17 cellular contexts compared by ENCODE assay signal in genomic region chr11:92702037-92702436, GRCh38.
DNase-seq lines count a peak whose midpoint lies in the region; ATAC-seq, FAIRE-seq and TF ChIP-seq lines count a peak whose summit lies in the region.
"Had no signal": no experiment of that assay in that cellular context is flagged by ENCODE, and none has a peak within 500 bp of the region (broad histone marks: within the 10 kb centered on the region; RNA-seq: fewer than 3 reads in every experiment).

No MANE protein-coding gene starts in this region.

- no peak overlapping the region for H3K27ac Mint-ChIP-seq in activated CD8-positive, alpha-beta T cell treated with anti-CD3 and anti-CD28 coated beads, Interleukin-2, amount 10 ng/mL, durations not matched to agents 7 days and 5 days
- H3K27ac Mint-ChIP-seq: CD4-positive, alpha-beta memory T cell; H9 had no signal

- no peak for FAIRE-seq in urothelium cell line (lab: Jason Lieb, UNC)
- FAIRE-seq: GM19239, K562 had no signal

- H3K9me3 Mint-ChIP-seq in activated CD8-positive, alpha-beta T cell treated with anti-CD3 and anti-CD28 coated beads, Interleukin-2, amount 10 ng/mL, durations not matched to agents 7 days and 5 days (ENCODE audit: insufficient read depth) = peaks cover 11% of the 10 kb centered on the region

- H3K36me3 Mint-ChIP-seq in activated CD8-positive, alpha-beta T cell treated with anti-CD3 and anti-CD28 coated beads, Interleukin-2, amount 10 ng/mL, durations not matched to agents 7 days and 5 days (ENCODE audit: low read depth) = no peaks in the 10 kb centered on the region
- H3K36me3 Mint-ChIP-seq: CD4-positive, alpha-beta memory T cell had no signal

- CTCF ChIA-PET in activated CD8-positive, alpha-beta T cell treated with anti-CD3 and anti-CD28 coated beads, Interleukin-2, amount 10 ng/mL, durations not matched to agents 7 days and 5 days (lab: Charles Lee) = no interaction called here
- CTCF ChIA-PET in HEK293T (lab: Yijun Ruan, JAX) = interaction anchor here (0.5 kb wide), 1 partner anchor 16 kb away, joined by 3 read pairs; no protein-coding TSS in a partner anchor

- peak; percentile 72 for DNase-seq in DMS53 (lab: John Stamatoyannopoulos, UW)
- peak; percentile 47 for DNase-seq in HT1080 (ENCODE audit: low read depth)
- peak; percentile 38 for DNase-seq in astrocyte of the hippocampus (ENCODE audit: low read depth, low spot score)
- DNase-seq in foreskin melanocyte = peak; percentile 37
- DNase-seq in activated CD8-positive, alpha-beta T cell treated with anti-CD3 and anti-CD28 coated beads, Interleukin-2, amount 10 ng/mL, durations not matched to agents 7 days and 5 days = no peak
- DNase-seq in HEK293T (ENCODE audit: extremely low spot score) = no peak
- no peak for DNase-seq in activated naive CD4-positive, alpha-beta T cell treated with Interleukin-2 at 50 U/mL for 16 hours
- DNase-seq in urothelium cell line (ENCODE audit: low spot score) = no peak
- DNase-seq: Calu3; CD4-positive, alpha-beta memory T cell; DND-41; H9; NCI-H1417 treated with DMSO at 0.1 percent for 48 hours; NCI-H2171 treated with DMSO at 0.1 percent for 48 hours had no signal

- no peak for ATAC-seq in activated CD8-positive, alpha-beta T cell treated with anti-CD3 and anti-CD28 coated beads, Interleukin-2, amount 10 ng/mL, durations not matched to agents 7 days and 5 days
- ATAC-seq: K562, Right ventricle myocardium inferior had no signal

- no peaks in the 10 kb centered on the region for H3K4me1 Mint-ChIP-seq in activated CD8-positive, alpha-beta T cell treated with anti-CD3 and anti-CD28 coated beads, Interleukin-2, amount 10 ng/mL, durations not matched to agents 7 days and 5 days (ENCODE audit: low read depth)
- H3K4me1 Mint-ChIP-seq: CD4-positive, alpha-beta memory T cell; H9 had no signal

- POLR2A ChIA-PET in activated CD8-positive, alpha-beta T cell treated with anti-CD3 and anti-CD28 coated beads, Interleukin-2, amount 10 ng/mL, durations not matched to agents 7 days and 5 days (lab: Charles Lee) = no interaction called here
- POLR2A ChIA-PET in HEK293T (lab: Yijun Ruan, JAX) = no interaction called here

- no peaks in the 10 kb centered on the region for H3K27me3 Mint-ChIP-seq in activated CD8-positive, alpha-beta T cell treated with anti-CD3 and anti-CD28 coated beads, Interleukin-2, amount 10 ng/mL, durations not matched to agents 7 days and 5 days (ENCODE audit: low read depth)

- H3K4me3 Mint-ChIP-seq in activated CD8-positive, alpha-beta T cell treated with anti-CD3 and anti-CD28 coated beads, Interleukin-2, amount 10 ng/mL, durations not matched to agents 7 days and 5 days = no peak overlapping the region
- H3K4me3 Mint-ChIP-seq: CD4-positive, alpha-beta memory T cell; H9 had no signal

TF ChIP-seq in HEK293T, 16 proteins besides CTCF, POLR2A, EP300 and RAD21:
- no peak for TF ChIP-seq SP1 (IDR thresholded peaks at IDR 0.05)
- TF ChIP-seq ELF4 (IDR thresholded peaks at IDR 0.05) = no peak
- TF ChIP-seq ZNF384 (IDR thresholded peaks at IDR 0.05) = no peak
- no peak for TF ChIP-seq FOXK2 (IDR thresholded peaks at IDR 0.05)
- no peak for TF ChIP-seq ARNT (IDR thresholded peaks at IDR 0.05)
- no peak for TF ChIP-seq BHLHE40 (IDR thresholded peaks at IDR 0.05; ENCODE audit: borderline replicate concordance)
- no peak for TF ChIP-seq SUZ12 (IDR thresholded peaks at IDR 0.05)

Comparison
In these comparisons a context has a peak if more than half of its experiments do, and no peak if none do; other contexts are left out.
1. DNase-seq: peak in DMS53 (single experiment), HT1080 (single experiment), astrocyte of the hippocampus (single experiment) and foreskin melanocyte (single experiment); none in activated CD8-positive, alpha-beta T cell treated with anti-CD3 and anti-CD28 coated beads, Interleukin-2, amount 10 ng/mL, durations not matched to agents 7 days and 5 days (single experiment), HEK293T (single experiment), activated naive CD4-positive, alpha-beta T cell treated with Interleukin-2 at 50 U/mL for 16 hours (single experiment) and urothelium cell line (single experiment).